ENCODE assay signal across 6 cellular contexts in the genomic region with DNA sequence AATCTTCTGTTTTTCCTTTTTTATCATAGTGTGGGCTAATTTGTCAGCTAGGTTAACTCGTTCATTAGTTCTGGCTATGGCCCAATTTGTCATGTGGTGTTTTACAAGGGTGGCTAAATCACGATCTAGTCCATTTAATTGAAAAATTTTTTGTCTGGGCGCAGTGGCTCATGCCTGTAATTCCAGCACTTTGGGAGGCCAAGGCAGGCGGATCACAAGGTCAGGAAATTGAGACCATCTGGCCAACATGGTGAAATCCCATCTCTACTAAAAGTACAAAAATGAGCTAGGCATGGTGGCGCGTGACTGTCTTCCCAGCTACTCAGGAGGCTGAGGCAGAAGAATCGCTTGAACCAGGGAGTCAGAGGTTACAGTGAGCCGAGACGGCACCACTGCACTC. TPM values are rescaled to one million over a fixed set of nuclear protein-coding genes. Genes with fewer than 3 reads are reported as not detected.
"Had no signal": no experiment of that assay in that cellular context is flagged by ENCODE, and none has a peak within 500 bp of the region (broad histone marks: within the 10 kb centered on the region; RNA-seq: fewer than 3 reads in every experiment).

No MANE protein-coding gene starts in this region.

RNA-seq across cellular contexts. Expression of gene FMO1, which starts 47.1 kb away (rescaled TPM):
- total RNA-seq: activated CD8-positive, alpha-beta T cell treated with anti-CD3 and anti-CD28 coated beads for 36 hours; activated naive CD8-positive, alpha-beta T cell treated with anti-CD3 and anti-CD28 coated beads for 36 hours; activated T-cell treated with anti-CD3 and anti-CD28 coated beads, Interleukin-2, amount 50 U/mL, for 72 hours; activated T-helper 2 cell treated with anti-CD3 and anti-CD28 coated beads, Interferon-gamma antibody, Interleukin-2, Interleukin-4, amounts not matched to agents 10 μg/mL and 5 μg/mL and 100 μg/mL, durations not matched to agents 14 hours and 24 hours and 36 hours; SJCRH30; T-helper 1 cell treated with Interleukin-12 subunit alpha and Interleukin-12 subunit beta and Interleukin-4 antibody, amounts not matched to agents 30 ng/mL and 1 ng/mL, for 36 hours had no signal
